27 cellular contexts compared by ENCODE assay signal in the genomic region with DNA sequence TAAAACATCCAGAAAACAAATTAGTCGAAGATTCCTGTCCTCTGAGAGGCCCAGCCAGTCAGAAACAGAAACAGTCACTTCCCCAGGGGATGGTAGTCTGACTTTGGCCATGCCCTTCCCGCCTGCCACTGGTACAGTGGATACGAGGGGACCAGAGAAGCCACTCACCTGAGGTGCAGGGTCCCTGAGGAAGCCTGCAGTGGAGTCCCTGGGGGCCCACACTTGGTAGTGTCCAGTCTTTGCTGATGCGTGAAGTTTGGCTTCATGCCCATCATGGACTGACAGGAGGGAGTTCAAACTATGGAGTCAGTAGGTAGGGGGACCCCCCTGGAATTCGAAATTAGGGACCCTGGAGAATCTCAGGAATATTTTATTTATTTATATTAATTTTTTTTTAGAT.
"Had no signal": no experiment of that assay in that cellular context is flagged by ENCODE, and none has a peak within 500 bp of the region (broad histone marks: within the 10 kb centered on the region; RNA-seq: fewer than 3 reads in every experiment).

No MANE protein-coding gene starts in this region.

- H3K36me3 ChIP-seq: brain microvascular endothelial cell, esophagus muscularis mucosa, gastrocnemius medialis, heart left ventricle had no signal

- H3K9me3 ChIP-seq: esophagus muscularis mucosa, gastrocnemius medialis had no signal

- H3K4me1 ChIP-seq: esophagus muscularis mucosa, foreskin keratinocyte, gastrocnemius medialis, heart left ventricle had no signal

- DNase-seq: activated CD4-positive, alpha-beta T cell treated with anti-CD3 and anti-CD28 coated beads for 36 hours; activated CD4-positive, alpha-beta T cell treated with anti-CD3 and anti-CD28 coated beads, Interleukin-2, amount 10 ng/mL, durations not matched to agents 24 days and 14 days; activated CD4-positive, CD25-positive, alpha-beta regulatory T cell; activated CD4-positive, CD25-positive, alpha-beta regulatory T cell treated with anti-CD3 and anti-CD28 coated beads, Interleukin-2, amount 50 U/mL, for 72 hours; activated CD8-positive, alpha-beta memory T cell treated with anti-CD3 and anti-CD28 coated beads for 24 hours; activated CD8-positive, alpha-beta T cell treated with anti-CD3 and anti-CD28 coated beads for 36 hours; activated effector memory CD4-positive, alpha-beta T cell treated with Interleukin-2 at 50 U/mL for 16 hours; activated gamma-delta T cell treated with Interleukin-2 at 50 U/mL for 16 hours; activated naive CD4-positive, alpha-beta T cell treated with anti-CD3 and anti-CD28 coated beads, Interleukin-2, amount 50 U/mL, for 16 hours; activated naive CD4-positive, alpha-beta T cell treated with Interleukin-2 at 50 U/mL for 16 hours; activated T-cell treated with anti-CD3 and anti-CD28 coated beads, Interleukin-2, amount 50 U/mL, for 4 hours; amniotic stem cell; anterior cingulate cortex; brain microvascular endothelial cell; effector memory CD4-positive, alpha-beta T cell; erythroblast; foreskin keratinocyte; gastrocnemius medialis; glutamatergic neuron; heart left ventricle; T-helper 1 cell; T-helper 17 cell had no signal

- H3K27me3 ChIP-seq: brain microvascular endothelial cell, dorsolateral prefrontal cortex, esophagus muscularis mucosa, gastrocnemius medialis, heart left ventricle had no signal

- H3K27ac ChIP-seq: brain microvascular endothelial cell, coronary artery, dorsolateral prefrontal cortex, esophagus muscularis mucosa, foreskin keratinocyte, gastrocnemius medialis, heart left ventricle had no signal

- FAIRE-seq: astrocyte, bronchial epithelial cell had no signal

- H3K4me3 ChIP-seq: coronary artery, dorsolateral prefrontal cortex, esophagus muscularis mucosa, gastrocnemius medialis, heart left ventricle had no signal
